Comparison of ENCODE assay signal across 20 cellular contexts in the genomic region with DNA sequence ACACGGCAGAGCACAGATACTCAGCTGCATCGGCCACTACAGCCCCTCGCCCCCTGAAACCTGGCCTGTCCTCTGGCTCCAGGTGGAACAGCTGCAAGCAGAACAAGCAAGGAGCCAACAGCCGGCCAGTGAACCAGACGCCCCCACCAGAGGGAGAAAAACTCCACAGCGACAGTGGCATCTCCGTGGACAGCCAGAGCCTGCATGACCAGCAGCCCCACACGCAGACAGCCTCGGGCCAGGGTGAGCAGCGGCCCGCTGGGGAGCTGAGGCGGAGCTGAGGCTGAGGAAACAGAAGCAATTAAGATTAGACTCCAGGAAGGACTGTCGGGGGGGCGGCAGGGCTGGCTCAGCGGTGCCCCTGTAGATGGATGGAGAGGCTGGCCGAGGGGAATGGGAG. TPM values are rescaled to one million over a fixed set of nuclear protein-coding genes. Genes with fewer than 3 reads are reported as not detected.
DNase-seq lines count a peak whose midpoint lies in the region; ATAC-seq, FAIRE-seq and TF ChIP-seq lines count a peak whose summit lies in the region.
"Had no signal": no experiment of that assay in that cellular context is flagged by ENCODE, and none has a peak within 500 bp of the region (broad histone marks: within the 10 kb centered on the region; RNA-seq: fewer than 3 reads in every experiment).

No MANE protein-coding gene starts in this region.

- H3K27ac Mint-ChIP-seq in glutamatergic neuron (ENCODE audit: unreplicated experiment) (no peak overlapping the region), nephron (peak overlapping the region; percentile 74 to 91 (median 80)), natural killer cell (no peak overlapping the region)
- H3K27ac Mint-ChIP-seq: B cell; CD4-positive, CD25-positive, alpha-beta regulatory T cell; CD8-positive, alpha-beta memory T cell; HFFc6; IgD-negative memory B cell had no signal

- no peak for TF ChIP-seq POLR2A in HepG2 (IDR thresholded peaks at IDR 0.05; ENCODE audit: insufficient read depth in 1 of 2, low read depth in 2 of 2, low read length in 2 of 2)
- TF ChIP-seq POLR2A in right lobe of liver (IDR thresholded peaks at IDR 0.05) = no peak

- H3K36me3 Mint-ChIP-seq in glutamatergic neuron (ENCODE audit: unreplicated experiment) (no peaks in the 10 kb centered on the region), nephron (ENCODE audit: low read depth) (no peaks in the 10 kb centered on the region), natural killer cell (no peaks in the 10 kb centered on the region)
- H3K36me3 Mint-ChIP-seq: CD4-positive, CD25-positive, alpha-beta regulatory T cell; CD8-positive, alpha-beta memory T cell; IgD-negative memory B cell had no signal

- intact Hi-C loops in HepG2 (cut with micrococcal nuclease; ENCODE audit: unreplicated experiment) (no loop called here), right lobe of liver (cut with DNase I) (no loop called here), natural killer cell (cut with micrococcal nuclease) (no loop called here)

- H3K36me3 ChIP-seq in HepG2 (replicated peaks in 1 of 2; ENCODE audit: control insufficient read depth in 1 of 2, insufficient read depth in 2 of 2, low read length in 2 of 2) (no peaks in the 10 kb centered on the region), right lobe of liver (no peaks in the 10 kb centered on the region)

- H3K79me2 ChIP-seq in HepG2 (ENCODE audit: insufficient read depth, low read length) = no peaks in the 10 kb centered on the region

- H3K27ac ChIP-seq in HepG2 (ENCODE audit: extremely low read length, insufficient read depth, low read length) (no peak overlapping the region), right lobe of liver (no peak overlapping the region)
- H3K27ac ChIP-seq: GM23248 had no signal

- no peaks in the 10 kb centered on the region for H4K20me1 ChIP-seq in HepG2 (ENCODE audit: insufficient read depth, low read length)

- in situ Hi-C loops in HepG2 (cut with HindIII; ENCODE audit: extremely low pct_ligation_motif_present, low pct_unique_long_range_greater_than_20kb) = no loop called here

- no peaks in the 10 kb centered on the region for H3K9me3 ChIP-seq in HepG2 (ENCODE audit: low read length)
- H3K9me3 ChIP-seq in right lobe of liver = no peaks in the 10 kb centered on the region

- no peak for TF ChIP-seq CTCF in HepG2 (CRISPR knock-in tag; IDR thresholded peaks at IDR 0.05)
- no peak for TF ChIP-seq CTCF in right lobe of liver (IDR thresholded peaks at IDR 0.05)
- no peak for TF ChIP-seq CTCF in glutamatergic neuron (IDR thresholded peaks at IDR 0.05; ENCODE audit: partially characterized antibody, unreplicated experiment)
- TF ChIP-seq CTCF in nephron (IDR thresholded peaks at IDR 0.05; ENCODE audit: unreplicated experiment in 3 of 3) = no peak
- TF ChIP-seq CTCF in natural killer cell (IDR thresholded peaks at IDR 0.05) = no peak

- WGBS in HepG2 (ENCODE audit: low lambda C conversion rate) = 26% methylated on average over 15 of the region's 16 CpGs
- 75% methylated on average over 9 of the region's 16 CpGs for WGBS in right lobe of liver (ENCODE audit: insufficient coverage, low coverage, low lambda C conversion rate, missing lambda C conversion rate)

- ATAC-seq in HepG2 = no peak
- ATAC-seq in right lobe of liver = no peak
- ATAC-seq in natural killer cell = no peak
- ATAC-seq in GM19328 (IDR thresholded peaks at IDR 0.05; ENCODE audit: unreplicated experiment) = no peak
- no peak for ATAC-seq in GM19324 (IDR thresholded peaks at IDR 0.05; ENCODE audit: low FRiP score, unreplicated experiment)

- H3K9me3 Mint-ChIP-seq in glutamatergic neuron (ENCODE audit: unreplicated experiment) = peaks cover 19% of the 10 kb centered on the region
- no peaks in the 10 kb centered on the region for H3K9me3 Mint-ChIP-seq in nephron
- no peaks in the 10 kb centered on the region for H3K9me3 Mint-ChIP-seq in natural killer cell
- H3K9me3 Mint-ChIP-seq: CD4-positive, CD25-positive, alpha-beta regulatory T cell; CD8-positive, alpha-beta memory T cell; HFFc6; IgD-negative memory B cell had no signal

- no peak overlapping the region for H3K9ac ChIP-seq in HepG2 (ENCODE audit: insufficient read depth, low read depth, low read length)
- H3K9ac ChIP-seq: GM23248 had no signal

- H3K4me1 ChIP-seq in HepG2 (ENCODE audit: insufficient read depth, low read length) (peaks cover 63% of the 10 kb centered on the region), right lobe of liver (peaks cover 0 to 17% (median 10%) of the 10 kb centered on the region in 4 donors)

- H3K4me2 ChIP-seq in HepG2 (ENCODE audit: low read depth, low read length) = no peak overlapping the region

- H2AFZ ChIP-seq in HepG2 (ENCODE audit: low read length) = no peak overlapping the region
- H2AFZ ChIP-seq: GM23248 had no signal

- peaks cover 17% of the 10 kb centered on the region for H3K27me3 Mint-ChIP-seq in glutamatergic neuron (ENCODE audit: unreplicated experiment)
- H3K27me3 Mint-ChIP-seq in nephron (ENCODE audit: low read depth) = no peaks in the 10 kb centered on the region
- H3K27me3 Mint-ChIP-seq in natural killer cell (ENCODE audit: low read depth in 2 of 2) = peaks cover 0 to 12% of the 10 kb centered on the region in 2 donors

- CTCF ChIA-PET in HepG2 (lab: Yijun Ruan, JAX; ENCODE audit: low intra/inter-chr PET ratio, low total read pairs) = no interaction called here

- H3K4me1 Mint-ChIP-seq in glutamatergic neuron (ENCODE audit: low read depth, unreplicated experiment) (peaks cover 54% of the 10 kb centered on the region), nephron (peaks cover 53% of the 10 kb centered on the region), natural killer cell (peaks cover 0 to 12% of the 10 kb centered on the region in 2 donors)
- H3K4me1 Mint-ChIP-seq: B cell; CD4-positive, CD25-positive, alpha-beta regulatory T cell; CD8-positive, alpha-beta memory T cell; IgD-negative memory B cell had no signal

- TF ChIP-seq EP300 in HepG2 (IDR thresholded peaks at IDR 0.05; ENCODE audit: low read depth in 2 of 2, low read length in 2 of 2) (no peak), HepG2 (CRISPR knock-in tag; IDR thresholded peaks at IDR 0.05; ENCODE audit: borderline replicate concordance) (no peak)

- H3K4me3 Mint-ChIP-seq in glutamatergic neuron (ENCODE audit: unreplicated experiment) (no peak overlapping the region), nephron (no peak overlapping the region), natural killer cell (no peak overlapping the region)
- H3K4me3 Mint-ChIP-seq: B cell; CD4-positive, CD25-positive, alpha-beta regulatory T cell; CD8-positive, alpha-beta memory T cell; HFFc6; IgD-negative memory B cell had no signal

- no peak overlapping the region for H3K4me3 ChIP-seq in HepG2 (replicated peaks in 1 of 3; ENCODE audit: insufficient read depth in 1 of 3, low read depth in 2 of 3, low read length in 3 of 3)
- no peak overlapping the region for H3K4me3 ChIP-seq in right lobe of liver
- H3K4me3 ChIP-seq: GM23248 had no signal

- peaks cover 2 to 44% of the 10 kb centered on the region in 2 experiments; a peak in 4 of 5 replicates for H3K27me3 ChIP-seq in HepG2 (ENCODE audit: control insufficient read depth in 1 of 2, insufficient read depth in 2 of 2, low read length in 2 of 2)
- no peaks in the 10 kb centered on the region for H3K27me3 ChIP-seq in right lobe of liver

- no peak for FAIRE-seq in HepG2 (lab: Jason Lieb, UNC)
- FAIRE-seq: G401.6, GM12891, H54 had no signal

- BruUV-seq in HepG2 (replicated peaks; lab: Mats Ljungman, UMichigan) = no TSS peak

- POLR2A ChIA-PET in HepG2 (lab: Yijun Ruan, JAX) = no interaction called here

- no peak for TF ChIP-seq RAD21 in HepG2 (CRISPR knock-in tag; IDR thresholded peaks at IDR 0.05)

- no peak for DNase-seq in HepG2 (ENCODE audit: low spot score)
- DNase-seq in right lobe of liver = no peak
- peak; percentile 66 for DNase-seq in glutamatergic neuron
- DNase-seq in natural killer cell = no peak
- DNase-seq: C1 segment of cervical spinal cord; CD4-positive, CD25-positive, alpha-beta regulatory T cell; DMS 273 treated with DMSO at 0.1 percent for 48 hours; GM23248; HCEC 1CT; HFFc6; KBM-7 had no signal

TF ChIP-seq in HepG2, 621 proteins besides CTCF, POLR2A, EP300 and RAD21:
- TF ChIP-seq MTA3 (CRISPR knock-in tag; IDR thresholded peaks at IDR 0.05) (no peak), HNRNPLL (IDR thresholded peaks at IDR 0.05; ENCODE audit: low read depth, low read length, poor library complexity, severe bottlenecking) (peak; percentile 5)

RNA-seq across cellular contexts. Expression of a gene that starts 16.7 kb away (rescaled TPM):
- 0.41 and 1.1 TPM in 2 replicates for total RNA-seq in HepG2 (2016; rRNA removed; fragmentation: Illumina TruSeq; extraction: Trizol)
- total RNA-seq in HepG2 (2016; cell fraction: cytosol; rRNA removed; fragmentation: Illumina TruSeq; extraction: Trizol; ENCODE audit: low read depth) = 0.10 TPM in 1 of 2 replicates, not detected in the other
- total RNA-seq in HepG2 (2016; cell fraction: insoluble cytoplasmic fraction; rRNA removed; fragmentation: Illumina TruSeq; extraction: Trizol) = 0.30 and 1.4 TPM in 2 replicates
- 0.21 and 0.40 TPM in 2 replicates for total RNA-seq in HepG2 (2016; cell fraction: membrane; rRNA removed; fragmentation: Illumina TruSeq; extraction: Trizol)
- 1.3 and 1.6 TPM in 2 replicates for total RNA-seq in HepG2 (2016; cell fraction: nucleus; rRNA removed; fragmentation: Illumina TruSeq; extraction: Trizol)
- polyA plus RNA-seq in HepG2 (2011; rRNA removed) = 1.8 and 2.7 TPM in 2 replicates
- 1.9 and 2.8 TPM in 2 replicates for polyA plus RNA-seq in HepG2 (2011; cell fraction: cytosol; rRNA removed)
- 1.5 and 2.5 TPM in 2 replicates for polyA plus RNA-seq in HepG2 (2011; cell fraction: nucleus; rRNA removed)
- polyA plus RNA-seq in HepG2 (2012) = 0.27 and 1.0 TPM in 2 replicates
- 0.11 and 0.15 TPM in 2 replicates for polyA plus RNA-seq in HepG2 (2016; cell fraction: cytosol; fragmentation: Illumina TruSeq; extraction: Trizol; ENCODE audit: low read depth)
- polyA plus RNA-seq in HepG2 (2016; cell fraction: insoluble cytoplasmic fraction; fragmentation: Illumina TruSeq; extraction: Trizol; ENCODE audit: low read depth) = 0.46 and 0.72 TPM in 2 replicates
- 0.15 and 0.29 TPM in 2 replicates for polyA plus RNA-seq in HepG2 (2016; cell fraction: membrane; fragmentation: Illumina TruSeq; extraction: Trizol; ENCODE audit: low read depth)
- 4.1 and 4.2 TPM in 2 replicates for polyA plus RNA-seq in HepG2 (2016; cell fraction: nucleus; fragmentation: Illumina TruSeq; extraction: Trizol; ENCODE audit: insufficient read depth, low read depth)
- polyA minus RNA-seq in HepG2 (2011; rRNA and poly(A)+ RNA removed; ENCODE audit: low replicate concordance) = 0.07 and 4.0 TPM in 2 replicates
- 1.2 and 1.3 TPM in 2 replicates for polyA minus RNA-seq in HepG2 (2011; cell fraction: cytosol; rRNA and poly(A)+ RNA removed)
- polyA minus RNA-seq in HepG2 (2011; cell fraction: nucleus; rRNA and poly(A)+ RNA removed) = 0.39 and 0.62 TPM in 2 replicates
- total RNA-seq in right lobe of liver = 1 to 10 TPM; 3.1 to 9.4 (median 6.8) TPM
- 131 TPM for total RNA-seq in glutamatergic neuron (ENCODE audit: unreplicated experiment)
- 1 to 10 TPM in 2 of 3 donors, under 1 TPM in 1; 0.91 to 1.8 (median 1.2) TPM for total RNA-seq in natural killer cell
- polyA plus RNA-seq: CD4-positive, CD25-positive, alpha-beta regulatory T cell; IgD-negative memory B cell had no signal

Comparison
In these comparisons a context has a peak if more than half of its experiments do, and no peak if none do; other contexts are left out.
1. H3K27ac Mint-ChIP-seq: peak in nephron (3 of 3); none in glutamatergic neuron (single experiment) and natural killer cell (0 of 2).
2. RNA of a gene that starts 16.7 kb away (total RNA-seq): 131 TPM in glutamatergic neuron (single experiment); 3.1 to 9.4 TPM in right lobe of liver, 0.91 to 1.8 TPM in natural killer cell and 0.10 to 1.6 TPM in HepG2; every median in the first group is over 10 times any median in the second.